ENCODE assay signal across 23 cellular contexts in genomic region chr11:116715383-116715782, GRCh38. TPM values are rescaled to one million over a fixed set of nuclear protein-coding genes. Genes with fewer than 3 reads are reported as not detected.
DNase-seq lines count a peak whose midpoint lies in the region; ATAC-seq, FAIRE-seq and TF ChIP-seq lines count a peak whose summit lies in the region.
"Had no signal": no experiment of that assay in that cellular context is flagged by ENCODE, and none has a peak within 500 bp of the region (broad histone marks: within the 10 kb centered on the region; RNA-seq: fewer than 3 reads in every experiment).

No MANE protein-coding gene starts in this region.

- POLR2A ChIA-PET in H1 (lab: Charles Lee; ENCODE audit: partially characterized antibody), result no interaction called here

- H3K79me1 ChIP-seq in H1 (ENCODE audit: low read depth, low read length), result no peaks in the 10 kb centered on the region

- no peak overlapping the region for H4K91ac ChIP-seq in H1 (replicated peaks; ENCODE audit: insufficient read length, low read length)

- H2BK120ac ChIP-seq in H1 (replicated peaks; ENCODE audit: low read depth, low read length), result no peak overlapping the region

- no peaks in the 10 kb centered on the region for H3F3A ChIP-seq in smooth muscle cell (ENCODE audit: low read depth)

- CTCF ChIA-PET in H1 (lab: Charles Lee; ENCODE audit: partially characterized antibody), result interaction anchor here (1.0 to 19.2 kb wide), 13 partner anchors 9 to 136 kb away, joined by 3 to 334 read pairs (median 5); no protein-coding TSS in a partner anchor

- FAIRE-seq in H1 (lab: Jason Lieb, UNC), result no peak
- FAIRE-seq: GM19239, RCC 7860 had no signal

- no peaks in the 10 kb centered on the region; the same call in 1 of the 2 replicates for H3K23me2 ChIP-seq in H1 (ENCODE audit: low read depth, low read length)

- H3K23ac ChIP-seq in H1 (ENCODE audit: insufficient read length), result no peak overlapping the region

- no peak overlapping the region for H3K4ac ChIP-seq in H1 (replicated peaks; ENCODE audit: insufficient read length, low read depth, low read length)

- no peak overlapping the region for H2AK5ac ChIP-seq in H1 (ENCODE audit: low read depth, low read length)

- H2BK12ac ChIP-seq in H1 (ENCODE audit: low read depth, low read length), result no peak overlapping the region

- H3K14ac ChIP-seq in H1 (ENCODE audit: insufficient read length), result no peak overlapping the region

- H3K56ac ChIP-seq in H1 (replicated peaks; ENCODE audit: insufficient read length, low read depth, low read length), result no peak overlapping the region

- no peaks in the 10 kb centered on the region for H3K4me1 ChIP-seq in OCI-LY3 (ENCODE audit: low read length)
- peaks cover 0 to 19% (median 11%) of the 10 kb centered on the region in 4 experiments; a peak in 6 of 7 replicates for H3K4me1 ChIP-seq in H1 (replicated peaks in 1 of 4; ENCODE audit: control insufficient read depth in 3 of 4, insufficient read depth in 4 of 4, low read length in 3 of 4)
- H3K4me1 ChIP-seq in smooth muscle cell (ENCODE audit: low read depth), result no peaks in the 10 kb centered on the region
- H3K4me1 ChIP-seq: BLaER1 treated with 17β-estradiol and CSF1 and Interleukin-3, amounts not matched to agents 10 nM and 100 nM; SJCRH30 had no signal

- no peak overlapping the region for H3K4me3 ChIP-seq in H7 (ENCODE audit: insufficient read depth, low read depth, low read length)
- no peak overlapping the region for H3K4me3 ChIP-seq in OCI-LY3 (ENCODE audit: low read length)
- no peak overlapping the region for H3K4me3 ChIP-seq in H1 (ENCODE audit: extremely low read depth in 1 of 4, insufficient read depth in 2 of 4, low read depth in 3 of 4, low read length in 4 of 4)
- H3K4me3 ChIP-seq in smooth muscle cell, result no peak overlapping the region
- H3K4me3 ChIP-seq: BLaER1 treated with 17β-estradiol and CSF1 and Interleukin-3, amounts not matched to agents 10 nM and 100 nM; SJCRH30 had no signal

- no peak overlapping the region for H3K18ac ChIP-seq in H1 (ENCODE audit: extremely low read depth, low read length)

- H3K9ac ChIP-seq in OCI-LY3 (ENCODE audit: low read length) (no peak overlapping the region), H1 (replicated peaks in 1 of 4; ENCODE audit: extremely low read depth in 1 of 4, low read depth in 3 of 4, low read length in 3 of 4) (no peak overlapping the region), smooth muscle cell (ENCODE audit: low read depth) (no peak overlapping the region)
- H3K9ac ChIP-seq: BLaER1 treated with 17β-estradiol and CSF1 and Interleukin-3, amounts not matched to agents 10 nM and 100 nM had no signal

- TF ChIP-seq RAD21 in H1 (IDR thresholded peaks at IDR 0.05 in 1 of 2, conservative IDR thresholded peaks at IDR 0.05 in 1 of 2; ENCODE audit: low read depth in 2 of 2, low read length in 2 of 2), result peak in 1 of 2 experiments; percentile 30; a peak in 2 of 4 replicates

- TF ChIP-seq CTCF in OCI-LY3 (IDR thresholded peaks at IDR 0.05; ENCODE audit: low read depth, low read length), result peak; percentile 9; the same call in 1 of the 2 replicates
- TF ChIP-seq CTCF in H1 (IDR thresholded peaks at IDR 0.05; ENCODE audit: control extremely low read depth in 1 of 3, insufficient read depth in 1 of 3, low read depth in 1 of 3, low read length in 3 of 3), result peak; percentile 48 to 62 (median 59)
- peak; percentile 14 for TF ChIP-seq CTCF in smooth muscle cell (IDR thresholded peaks at IDR 0.05; ENCODE audit: borderline replicate concordance, insufficient read depth, poor library complexity, severe bottlenecking)

- no peak overlapping the region for H4K5ac ChIP-seq in H1 (ENCODE audit: insufficient read length, low read depth, low read length)

- no peak for TF ChIP-seq POLR2A in H1 (IDR thresholded peaks at IDR 0.05; ENCODE audit: control extremely low read depth in 1 of 2, low read depth in 2 of 2, low read length in 2 of 2)

- no peak overlapping the region for H2AFZ ChIP-seq in OCI-LY3 (ENCODE audit: low read depth, low read length)
- no peak overlapping the region for H2AFZ ChIP-seq in H1 (ENCODE audit: low read length)
- H2AFZ ChIP-seq in smooth muscle cell (ENCODE audit: low read depth), result no peak overlapping the region

- H3K79me2 ChIP-seq in OCI-LY3 (ENCODE audit: low read length) (no peaks in the 10 kb centered on the region), H1 (ENCODE audit: control insufficient read depth in 1 of 2, insufficient read depth in 2 of 2, low read length in 2 of 2) (no peaks in the 10 kb centered on the region), smooth muscle cell (ENCODE audit: low read depth) (no peaks in the 10 kb centered on the region)

- TF ChIP-seq EP300 in H1 (IDR thresholded peaks at IDR 0.05; ENCODE audit: borderline replicate concordance in 1 of 2, low read depth in 2 of 2, low read length in 2 of 2), result no peak

- WGBS in H1 (ENCODE audit: extremely low coverage in 1 of 2, insufficient coverage in 1 of 2, insufficient read length in 1 of 2, insufficient replicate concordance in 2 of 2, low coverage in 1 of 2, low lambda C conversion rate in 2 of 2, missing lambda C conversion rate in 1 of 2), 2 experiments, result 86% methylated on average over 5 of the region's 5 CpGs; no CpG with 5 or more reads in 1 of the 2 experiments
- 89% methylated on average over 5 of the region's 5 CpGs for WGBS in smooth muscle cell (ENCODE audit: low lambda C conversion rate)

- H2BK20ac ChIP-seq in H1 (ENCODE audit: low read length), result no peak overlapping the region

- H2BK5ac ChIP-seq in H1 (ENCODE audit: low read depth, low read length), result no peak overlapping the region

- no peak for ATAC-seq in GM21526 (IDR thresholded peaks at IDR 0.05; ENCODE audit: low FRiP score, unreplicated experiment)

- H3K9me3 ChIP-seq in OCI-LY3 (ENCODE audit: insufficient read depth, low read length), result no peaks in the 10 kb centered on the region
- no peaks in the 10 kb centered on the region for H3K9me3 ChIP-seq in H1 (ENCODE audit: insufficient read depth in 2 of 2, low read depth in 1 of 2, low read length in 1 of 2)
- H3K9me3 ChIP-seq in smooth muscle cell (replicated peaks; ENCODE audit: low read depth), result no peaks in the 10 kb centered on the region
- H3K9me3 ChIP-seq: BLaER1 treated with 17β-estradiol and CSF1 and Interleukin-3, amounts not matched to agents 10 nM and 100 nM; SJCRH30 had no signal

- DNase-seq in H7, result peak; percentile 78
- DNase-seq in H1 (ENCODE audit: low read depth in 1 of 2, low spot score in 2 of 2), result no peak
- DNase-seq in smooth muscle cell (lab: John Stamatoyannopoulos, UW; ENCODE audit: unreplicated experiment), result no peak
- no peak for DNase-seq in activated CD4-positive, alpha-beta T cell treated with anti-CD3 and anti-CD28 coated beads, Interleukin-2, amount 50 U/mL, for 4 hours
- DNase-seq in central memory CD4-positive, alpha-beta T cell, result no peak
- DNase-seq: ACHN; CD4-positive, alpha-beta memory T cell; DND-41; HCEC 1CT; KG1; NCI-H1105; NCI-H146; NCI-H2029; NCI-H2227 treated with DMSO at 0.1 percent for 48 hours; NCI-H510A; NK-92 treated with Interleukin-12 subunit alpha and Interleukin-12 subunit beta, amount 100 ng/mL, for 24 hours; SJCRH30; T-helper 1 cell had no signal

- H3K4me2 ChIP-seq in OCI-LY3 (ENCODE audit: low read length), result no peak overlapping the region
- H3K4me2 ChIP-seq in H1 (ENCODE audit: insufficient read depth in 1 of 2, low read depth in 2 of 2, low read length in 2 of 2), result 0 out of 4 replicates have a peak overlapping the region, but pooled peaks of 1 of the 2 experiments have one; percentile 32
- H3K4me2 ChIP-seq in smooth muscle cell, result no peak overlapping the region
- H3K4me2 ChIP-seq: BLaER1 treated with 17β-estradiol and CSF1 and Interleukin-3, amounts not matched to agents 10 nM and 100 nM had no signal

- no peaks in the 10 kb centered on the region for H4K20me1 ChIP-seq in OCI-LY3 (ENCODE audit: insufficient read depth, low read length)
- no peaks in the 10 kb centered on the region for H4K20me1 ChIP-seq in H1 (replicated peaks in 1 of 2; ENCODE audit: control insufficient read depth in 1 of 2, insufficient read depth in 2 of 2, low read length in 2 of 2)
- no peaks in the 10 kb centered on the region for H4K20me1 ChIP-seq in smooth muscle cell (ENCODE audit: low read depth)
- H4K20me1 ChIP-seq: BLaER1 treated with 17β-estradiol and CSF1 and Interleukin-3, amounts not matched to agents 10 nM and 100 nM had no signal

- H3K27ac ChIP-seq in OCI-LY3 (ENCODE audit: low read length), result no peak overlapping the region
- no peak overlapping the region for H3K27ac ChIP-seq in H1 (ENCODE audit: low read depth, low read length)
- no peak overlapping the region for H3K27ac ChIP-seq in smooth muscle cell (ENCODE audit: low read depth)
- H3K27ac ChIP-seq: BLaER1 treated with 17β-estradiol and CSF1 and Interleukin-3, amounts not matched to agents 10 nM and 100 nM; SJCRH30 had no signal

- H3K27me3 ChIP-seq in H7 (ENCODE audit: control insufficient read depth, insufficient read depth, low read length) (peaks cover 4% of the 10 kb centered on the region), OCI-LY3 (ENCODE audit: low read depth, low read length) (no peaks in the 10 kb centered on the region), H1 (replicated peaks in 1 of 4; ENCODE audit: control insufficient read depth in 3 of 4, extremely low read depth in 1 of 4, insufficient read depth in 3 of 4, low read length in 3 of 4) (peaks cover 0 to 6% (median 4%) of the 10 kb centered on the region in 4 experiments; a peak in 3 of 7 replicates), smooth muscle cell (ENCODE audit: low read depth) (no peaks in the 10 kb centered on the region)
- H3K27me3 ChIP-seq: BLaER1 treated with 17β-estradiol and CSF1 and Interleukin-3, amounts not matched to agents 10 nM and 100 nM; SJCRH30 had no signal

- H4K8ac ChIP-seq in H1 (ENCODE audit: extremely low read depth, insufficient read depth, low read length), result no peak overlapping the region

- H2BK15ac ChIP-seq in H1 (ENCODE audit: low read length), result no peak overlapping the region

- H3K36me3 ChIP-seq in H7 (replicated peaks; ENCODE audit: control insufficient read depth, insufficient read depth, low read length) (no peaks in the 10 kb centered on the region), OCI-LY3 (replicated peaks; ENCODE audit: low read depth, low read length) (no peaks in the 10 kb centered on the region), H1 (ENCODE audit: control insufficient read depth in 2 of 4, insufficient read depth in 4 of 4, low read length in 3 of 4) (no peaks in the 10 kb centered on the region), smooth muscle cell (ENCODE audit: low read depth) (no peaks in the 10 kb centered on the region)
- H3K36me3 ChIP-seq: BLaER1 treated with 17β-estradiol and CSF1 and Interleukin-3, amounts not matched to agents 10 nM and 100 nM; SJCRH30 had no signal

RNA-seq across cellular contexts. Expression of gene BUD13, which starts 57.4 kb away (rescaled TPM):
- total RNA-seq in H7 (2014; rRNA removed; shearing (Covaris generic)), result 31.1 and 33.2 TPM in 2 replicates
- total RNA-seq in H1 (2021; fragmentation: NEBNext Ultra II Directional; extraction: Animal tissue kit (Norgen Biotek cat#: 25700)), result 24.8 TPM in 2 replicates
- polyA plus RNA-seq in H1 (2011; rRNA removed) (22.0 and 27.2 TPM in 2 replicates), smooth muscle cell (10.9 and 15.7 TPM in 2 replicates)
- polyA plus RNA-seq in H1 (2011; cell fraction: cytosol; rRNA removed), result 27.8 TPM
- 20.1 TPM for polyA plus RNA-seq in H1 (2011; cell fraction: nucleus; rRNA removed)
- 27.5 to 33.0 TPM (median 28.6 TPM) in 4 replicates for polyA plus RNA-seq in H1 (2012, experiment 1 of 2)
- polyA plus RNA-seq in H1 (2012, experiment 2 of 2), result 16.3 TPM
- polyA plus RNA-seq in H1 (2013, experiment 1 of 2), result 23.0 TPM
- 20.2 TPM for polyA plus RNA-seq in H1 (2013, experiment 2 of 2)
- polyA minus RNA-seq in H1 (2011; rRNA and poly(A)+ RNA removed), result 26.8 and 27.4 TPM in 2 replicates
- polyA minus RNA-seq in H1 (2011; cell fraction: cytosol; rRNA and poly(A)+ RNA removed), result 15.7 TPM
- 17.9 TPM for polyA minus RNA-seq in H1 (2011; cell fraction: nucleus; rRNA and poly(A)+ RNA removed)
- 13.4 and 13.8 TPM in 2 replicates for total RNA-seq in smooth muscle cell

Comparison
In these comparisons a context has a peak if more than half of its experiments do, and no peak if none do; other contexts are left out.
1. CTCF ChIP-seq: peak in every context shown above with its lines; median percentile 59 in H1; 14 in smooth muscle cell; 9 in OCI-LY3.